1 cellular context compared by ENCODE assay signal in the genomic region with DNA sequence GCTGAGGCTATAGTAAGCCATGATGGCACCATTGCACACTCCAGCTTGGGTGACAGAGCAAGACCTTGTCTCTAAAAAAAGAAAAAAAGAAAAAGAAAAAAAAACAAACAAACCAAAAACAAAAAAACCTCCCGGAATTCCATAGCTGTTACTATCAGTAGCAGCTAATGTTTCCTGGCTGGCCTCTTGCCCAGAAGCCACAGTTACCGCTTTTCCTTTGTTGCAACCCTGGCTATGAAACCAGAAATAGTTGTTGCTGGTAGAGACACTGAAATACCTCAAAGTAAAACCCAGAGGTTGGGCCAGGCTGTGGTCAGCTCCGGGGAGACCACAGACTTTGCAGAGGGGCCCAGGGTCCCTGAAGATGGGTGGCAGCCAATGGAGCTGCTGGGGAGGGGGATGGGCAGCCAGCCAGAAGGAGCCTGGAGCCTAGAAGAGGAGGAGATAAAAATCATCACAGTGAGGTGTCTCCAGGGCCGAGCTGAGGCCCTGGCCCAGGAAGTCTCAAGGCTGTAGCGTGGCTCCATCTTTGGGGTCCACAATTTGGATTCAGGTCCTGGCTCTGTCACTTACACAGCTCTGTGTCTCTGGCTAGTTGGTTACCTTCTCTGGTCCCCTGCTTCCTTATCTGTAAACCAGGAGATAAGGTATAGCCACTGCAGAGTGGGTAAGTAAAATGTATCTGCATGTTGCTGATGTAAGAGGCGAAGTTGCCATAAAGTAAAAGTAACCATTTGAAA.
TF ChIP-seq lines count a peak whose summit lies in the region.

No MANE protein-coding gene starts in this region.

TF ChIP-seq in K562, 482 proteins besides CTCF, POLR2A, EP300 and RAD21 (continued from another document):
- no peak for TF ChIP-seq POLR3G (IDR thresholded peaks at IDR 0.05; ENCODE audit: extremely low read depth, insufficient read length, insufficient replicate concordance)
- TF ChIP-seq SREBF1 (IDR thresholded peaks at IDR 0.05; ENCODE audit: borderline replicate concordance, low read depth, low read length): no peak
- TF ChIP-seq, protein P1, sequence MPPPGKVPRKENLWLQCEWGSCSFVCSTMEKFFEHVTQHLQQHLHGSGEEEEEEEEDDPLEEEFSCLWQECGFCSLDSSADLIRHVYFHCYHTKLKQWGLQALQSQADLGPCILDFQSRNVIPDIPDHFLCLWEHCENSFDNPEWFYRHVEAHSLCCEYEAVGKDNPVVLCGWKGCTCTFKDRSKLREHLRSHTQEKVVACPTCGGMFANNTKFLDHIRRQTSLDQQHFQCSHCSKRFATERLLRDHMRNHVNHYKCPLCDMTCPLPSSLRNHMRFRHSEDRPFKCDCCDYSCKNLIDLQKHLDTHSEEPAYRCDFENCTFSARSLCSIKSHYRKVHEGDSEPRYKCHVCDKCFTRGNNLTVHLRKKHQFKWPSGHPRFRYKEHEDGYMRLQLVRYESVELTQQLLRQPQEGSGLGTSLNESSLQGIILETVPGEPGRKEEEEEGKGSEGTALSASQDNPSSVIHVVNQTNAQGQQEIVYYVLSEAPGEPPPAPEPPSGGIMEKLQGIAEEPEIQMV (tag; conservative IDR thresholded peaks at IDR 0.05; ENCODE audit: low read depth): 0 out of 2 replicates have a peak, but pooled peaks have one; percentile 6
- TF ChIP-seq RCOR1 (IDR thresholded peaks at IDR 0.05; ENCODE audit: borderline replicate concordance in 1 of 2, low read depth in 2 of 2, low read length in 2 of 2): peak in 1 of 2 experiments; percentile 71; a peak in 2 of 4 replicates
- TF ChIP-seq SMARCA4 (IDR thresholded peaks at IDR 0.05): peak; percentile 83
- peak; percentile 94 for TF ChIP-seq BCOR (IDR thresholded peaks at IDR 0.05)
- no peak for TF ChIP-seq U2AF2 (optimal IDR thresholded peaks at IDR 0.05; ENCODE audit: low read depth, low read length)
- TF ChIP-seq, protein P2, sequence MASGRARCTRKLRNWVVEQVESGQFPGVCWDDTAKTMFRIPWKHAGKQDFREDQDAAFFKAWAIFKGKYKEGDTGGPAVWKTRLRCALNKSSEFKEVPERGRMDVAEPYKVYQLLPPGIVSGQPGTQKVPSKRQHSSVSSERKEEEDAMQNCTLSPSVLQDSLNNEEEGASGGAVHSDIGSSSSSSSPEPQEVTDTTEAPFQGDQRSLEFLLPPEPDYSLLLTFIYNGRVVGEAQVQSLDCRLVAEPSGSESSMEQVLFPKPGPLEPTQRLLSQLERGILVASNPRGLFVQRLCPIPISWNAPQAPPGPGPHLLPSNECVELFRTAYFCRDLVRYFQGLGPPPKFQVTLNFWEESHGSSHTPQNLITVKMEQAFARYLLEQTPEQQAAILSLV (tag; IDR thresholded peaks at IDR 0.05): peak; percentile 42
- no peak for TF ChIP-seq ZNF77 (CRISPR knock-in tag; IDR thresholded peaks at IDR 0.05)
- TF ChIP-seq ZNF253 (CRISPR knock-in tag; conservative IDR thresholded peaks at IDR 0.05): no peak
- TF ChIP-seq ZNF121 (CRISPR knock-in tag; conservative IDR thresholded peaks at IDR 0.05): no peak
- TF ChIP-seq HIVEP1 (CRISPR knock-in tag; IDR thresholded peaks at IDR 0.05): no peak
- TF ChIP-seq RBM34 (IDR thresholded peaks at IDR 0.05; ENCODE audit: borderline replicate concordance, insufficient read depth, low read length): no peak
- TF ChIP-seq, protein P3, sequence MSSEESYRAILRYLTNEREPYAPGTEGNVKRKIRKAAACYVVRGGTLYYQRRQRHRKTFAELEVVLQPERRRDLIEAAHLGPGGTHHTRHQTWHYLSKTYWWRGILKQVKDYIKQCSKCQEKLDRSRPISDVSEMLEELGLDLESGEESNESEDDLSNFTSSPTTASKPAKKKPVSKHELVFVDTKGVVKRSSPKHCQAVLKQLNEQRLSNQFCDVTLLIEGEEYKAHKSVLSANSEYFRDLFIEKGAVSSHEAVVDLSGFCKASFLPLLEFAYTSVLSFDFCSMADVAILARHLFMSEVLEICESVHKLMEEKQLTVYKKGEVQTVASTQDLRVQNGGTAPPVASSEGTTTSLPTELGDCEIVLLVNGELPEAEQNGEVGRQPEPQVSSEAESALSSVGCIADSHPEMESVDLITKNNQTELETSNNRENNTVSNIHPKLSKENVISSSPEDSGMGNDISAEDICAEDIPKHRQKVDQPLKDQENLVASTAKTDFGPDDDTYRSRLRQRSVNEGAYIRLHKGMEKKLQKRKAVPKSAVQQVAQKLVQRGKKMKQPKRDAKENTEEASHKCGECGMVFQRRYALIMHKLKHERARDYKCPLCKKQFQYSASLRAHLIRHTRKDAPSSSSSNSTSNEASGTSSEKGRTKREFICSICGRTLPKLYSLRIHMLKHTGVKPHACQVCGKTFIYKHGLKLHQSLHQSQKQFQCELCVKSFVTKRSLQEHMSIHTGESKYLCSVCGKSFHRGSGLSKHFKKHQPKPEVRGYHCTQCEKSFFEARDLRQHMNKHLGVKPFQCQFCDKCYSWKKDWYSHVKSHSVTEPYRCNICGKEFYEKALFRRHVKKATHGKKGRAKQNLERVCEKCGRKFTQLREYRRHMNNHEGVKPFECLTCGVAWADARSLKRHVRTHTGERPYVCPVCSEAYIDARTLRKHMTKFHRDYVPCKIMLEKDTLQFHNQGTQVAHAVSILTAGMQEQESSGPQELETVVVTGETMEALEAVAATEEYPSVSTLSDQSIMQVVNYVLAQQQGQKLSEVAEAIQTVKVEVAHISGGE (CRISPR knock-in tag; IDR thresholded peaks at IDR 0.05): no peak
- no peak for TF ChIP-seq TAF9B (IDR thresholded peaks at IDR 0.05; ENCODE audit: partially characterized antibody)
- TF ChIP-seq, protein P4, sequence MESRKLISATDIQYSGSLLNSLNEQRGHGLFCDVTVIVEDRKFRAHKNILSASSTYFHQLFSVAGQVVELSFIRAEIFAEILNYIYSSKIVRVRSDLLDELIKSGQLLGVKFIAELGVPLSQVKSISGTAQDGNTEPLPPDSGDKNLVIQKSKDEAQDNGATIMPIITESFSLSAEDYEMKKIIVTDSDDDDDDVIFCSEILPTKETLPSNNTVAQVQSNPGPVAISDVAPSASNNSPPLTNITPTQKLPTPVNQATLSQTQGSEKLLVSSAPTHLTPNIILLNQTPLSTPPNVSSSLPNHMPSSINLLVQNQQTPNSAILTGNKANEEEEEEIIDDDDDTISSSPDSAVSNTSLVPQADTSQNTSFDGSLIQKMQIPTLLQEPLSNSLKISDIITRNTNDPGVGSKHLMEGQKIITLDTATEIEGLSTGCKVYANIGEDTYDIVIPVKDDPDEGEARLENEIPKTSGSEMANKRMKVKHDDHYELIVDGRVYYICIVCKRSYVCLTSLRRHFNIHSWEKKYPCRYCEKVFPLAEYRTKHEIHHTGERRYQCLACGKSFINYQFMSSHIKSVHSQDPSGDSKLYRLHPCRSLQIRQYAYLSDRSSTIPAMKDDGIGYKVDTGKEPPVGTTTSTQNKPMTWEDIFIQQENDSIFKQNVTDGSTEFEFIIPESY (CRISPR knock-in tag; IDR thresholded peaks at IDR 0.05): no peak; the same call in 1 of the 2 replicates
- TF ChIP-seq HLTF (IDR thresholded peaks at IDR 0.05): 0 out of 2 replicates have a peak, but pooled peaks have one; percentile 52
- TF ChIP-seq, protein P5, sequence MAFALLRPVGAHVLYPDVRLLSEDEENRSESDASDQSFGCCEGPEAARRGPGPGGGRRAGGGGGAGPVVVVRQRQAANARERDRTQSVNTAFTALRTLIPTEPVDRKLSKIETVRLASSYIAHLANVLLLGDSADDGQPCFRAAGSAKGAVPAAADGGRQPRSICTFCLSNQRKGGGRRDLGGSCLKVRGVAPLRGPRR (CRISPR knock-in tag; IDR thresholded peaks at IDR 0.05): no peak
- TF ChIP-seq MEF2D (tag; conservative IDR thresholded peaks at IDR 0.05; ENCODE audit: low read depth): peak; percentile 49; the same call in 1 of the 2 replicates
- no peak for TF ChIP-seq ZSCAN32 (CRISPR knock-in tag; IDR thresholded peaks at IDR 0.05)
- no peak for TF ChIP-seq XRCC5 (IDR thresholded peaks at IDR 0.05; ENCODE audit: low read depth, low read length)
- TF ChIP-seq NFRKB (IDR thresholded peaks at IDR 0.05; ENCODE audit: low read depth): peak; percentile 49; the same call in 1 of the 2 replicates
- TF ChIP-seq WHSC1 (IDR thresholded peaks at IDR 0.05; ENCODE audit: low read length): no peak
- TF ChIP-seq RBM17 (IDR thresholded peaks at IDR 0.05; ENCODE audit: borderline replicate concordance, low read depth, low read length): no peak
- no peak for TF ChIP-seq ZNF785 (CRISPR knock-in tag; IDR thresholded peaks at IDR 0.05)
- peak; percentile 51 to 55; a peak in 3 of 4 replicates for TF ChIP-seq FOXK2 (conservative IDR thresholded peaks at IDR 0.05 in 1 of 2, IDR thresholded peaks at IDR 0.05 in 1 of 2; ENCODE audit: low read depth in 2 of 2)
- TF ChIP-seq, protein P6, sequence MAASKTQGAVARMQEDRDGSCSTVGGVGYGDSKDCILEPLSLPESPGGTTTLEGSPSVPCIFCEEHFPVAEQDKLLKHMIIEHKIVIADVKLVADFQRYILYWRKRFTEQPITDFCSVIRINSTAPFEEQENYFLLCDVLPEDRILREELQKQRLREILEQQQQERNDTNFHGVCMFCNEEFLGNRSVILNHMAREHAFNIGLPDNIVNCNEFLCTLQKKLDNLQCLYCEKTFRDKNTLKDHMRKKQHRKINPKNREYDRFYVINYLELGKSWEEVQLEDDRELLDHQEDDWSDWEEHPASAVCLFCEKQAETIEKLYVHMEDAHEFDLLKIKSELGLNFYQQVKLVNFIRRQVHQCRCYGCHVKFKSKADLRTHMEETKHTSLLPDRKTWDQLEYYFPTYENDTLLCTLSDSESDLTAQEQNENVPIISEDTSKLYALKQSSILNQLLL (CRISPR knock-in tag; IDR thresholded peaks at IDR 0.05; ENCODE audit: borderline replicate concordance): no peak
- no peak for TF ChIP-seq RHOXF2B (CRISPR knock-in tag; conservative IDR thresholded peaks at IDR 0.05)
- TF ChIP-seq, protein P7, sequence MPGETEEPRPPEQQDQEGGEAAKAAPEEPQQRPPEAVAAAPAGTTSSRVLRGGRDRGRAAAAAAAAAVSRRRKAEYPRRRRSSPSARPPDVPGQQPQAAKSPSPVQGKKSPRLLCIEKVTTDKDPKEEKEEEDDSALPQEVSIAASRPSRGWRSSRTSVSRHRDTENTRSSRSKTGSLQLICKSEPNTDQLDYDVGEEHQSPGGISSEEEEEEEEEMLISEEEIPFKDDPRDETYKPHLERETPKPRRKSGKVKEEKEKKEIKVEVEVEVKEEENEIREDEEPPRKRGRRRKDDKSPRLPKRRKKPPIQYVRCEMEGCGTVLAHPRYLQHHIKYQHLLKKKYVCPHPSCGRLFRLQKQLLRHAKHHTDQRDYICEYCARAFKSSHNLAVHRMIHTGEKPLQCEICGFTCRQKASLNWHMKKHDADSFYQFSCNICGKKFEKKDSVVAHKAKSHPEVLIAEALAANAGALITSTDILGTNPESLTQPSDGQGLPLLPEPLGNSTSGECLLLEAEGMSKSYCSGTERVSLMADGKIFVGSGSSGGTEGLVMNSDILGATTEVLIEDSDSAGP (CRISPR knock-in tag; IDR thresholded peaks at IDR 0.05): no peak
- TF ChIP-seq, protein P8, sequence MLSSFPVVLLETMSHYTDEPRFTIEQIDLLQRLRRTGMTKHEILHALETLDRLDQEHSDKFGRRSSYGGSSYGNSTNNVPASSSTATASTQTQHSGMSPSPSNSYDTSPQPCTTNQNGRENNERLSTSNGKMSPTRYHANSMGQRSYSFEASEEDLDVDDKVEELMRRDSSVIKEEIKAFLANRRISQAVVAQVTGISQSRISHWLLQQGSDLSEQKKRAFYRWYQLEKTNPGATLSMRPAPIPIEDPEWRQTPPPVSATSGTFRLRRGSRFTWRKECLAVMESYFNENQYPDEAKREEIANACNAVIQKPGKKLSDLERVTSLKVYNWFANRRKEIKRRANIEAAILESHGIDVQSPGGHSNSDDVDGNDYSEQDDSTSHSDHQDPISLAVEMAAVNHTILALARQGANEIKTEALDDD (IDR thresholded peaks at IDR 0.05): peak; percentile 19; the same call in 1 of the 2 replicates
- no peak for TF ChIP-seq ZNF41 (CRISPR knock-in tag; conservative IDR thresholded peaks at IDR 0.05)
- TF ChIP-seq, protein P9, sequence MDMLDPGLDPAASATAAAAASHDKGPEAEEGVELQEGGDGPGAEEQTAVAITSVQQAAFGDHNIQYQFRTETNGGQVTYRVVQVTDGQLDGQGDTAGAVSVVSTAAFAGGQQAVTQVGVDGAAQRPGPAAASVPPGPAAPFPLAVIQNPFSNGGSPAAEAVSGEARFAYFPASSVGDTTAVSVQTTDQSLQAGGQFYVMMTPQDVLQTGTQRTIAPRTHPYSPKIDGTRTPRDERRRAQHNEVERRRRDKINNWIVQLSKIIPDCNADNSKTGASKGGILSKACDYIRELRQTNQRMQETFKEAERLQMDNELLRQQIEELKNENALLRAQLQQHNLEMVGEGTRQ (CRISPR knock-in tag; IDR thresholded peaks at IDR 0.05): no peak
- TF ChIP-seq, protein P10, sequence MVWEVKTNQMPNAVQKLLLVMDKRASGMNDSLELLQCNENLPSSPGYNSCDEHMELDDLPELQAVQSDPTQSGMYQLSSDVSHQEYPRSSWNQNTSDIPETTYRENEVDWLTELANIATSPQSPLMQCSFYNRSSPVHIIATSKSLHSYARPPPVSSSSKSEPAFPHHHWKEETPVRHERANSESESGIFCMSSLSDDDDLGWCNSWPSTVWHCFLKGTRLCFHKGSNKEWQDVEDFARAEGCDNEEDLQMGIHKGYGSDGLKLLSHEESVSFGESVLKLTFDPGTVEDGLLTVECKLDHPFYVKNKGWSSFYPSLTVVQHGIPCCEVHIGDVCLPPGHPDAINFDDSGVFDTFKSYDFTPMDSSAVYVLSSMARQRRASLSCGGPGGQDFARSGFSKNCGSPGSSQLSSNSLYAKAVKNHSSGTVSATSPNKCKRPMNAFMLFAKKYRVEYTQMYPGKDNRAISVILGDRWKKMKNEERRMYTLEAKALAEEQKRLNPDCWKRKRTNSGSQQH (CRISPR knock-in tag; IDR thresholded peaks at IDR 0.05): no peak
- TF ChIP-seq, protein P11, sequence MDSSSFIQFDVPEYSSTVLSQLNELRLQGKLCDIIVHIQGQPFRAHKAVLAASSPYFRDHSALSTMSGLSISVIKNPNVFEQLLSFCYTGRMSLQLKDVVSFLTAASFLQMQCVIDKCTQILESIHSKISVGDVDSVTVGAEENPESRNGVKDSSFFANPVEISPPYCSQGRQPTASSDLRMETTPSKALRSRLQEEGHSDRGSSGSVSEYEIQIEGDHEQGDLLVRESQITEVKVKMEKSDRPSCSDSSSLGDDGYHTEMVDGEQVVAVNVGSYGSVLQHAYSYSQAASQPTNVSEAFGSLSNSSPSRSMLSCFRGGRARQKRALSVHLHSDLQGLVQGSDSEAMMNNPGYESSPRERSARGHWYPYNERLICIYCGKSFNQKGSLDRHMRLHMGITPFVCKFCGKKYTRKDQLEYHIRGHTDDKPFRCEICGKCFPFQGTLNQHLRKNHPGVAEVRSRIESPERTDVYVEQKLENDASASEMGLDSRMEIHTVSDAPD (CRISPR knock-in tag; IDR thresholded peaks at IDR 0.05): no peak
- no peak; the same call in none of the 2 replicates for TF ChIP-seq NBN (IDR thresholded peaks at IDR 0.05; ENCODE audit: low read depth)
